In the genomic region with DNA sequence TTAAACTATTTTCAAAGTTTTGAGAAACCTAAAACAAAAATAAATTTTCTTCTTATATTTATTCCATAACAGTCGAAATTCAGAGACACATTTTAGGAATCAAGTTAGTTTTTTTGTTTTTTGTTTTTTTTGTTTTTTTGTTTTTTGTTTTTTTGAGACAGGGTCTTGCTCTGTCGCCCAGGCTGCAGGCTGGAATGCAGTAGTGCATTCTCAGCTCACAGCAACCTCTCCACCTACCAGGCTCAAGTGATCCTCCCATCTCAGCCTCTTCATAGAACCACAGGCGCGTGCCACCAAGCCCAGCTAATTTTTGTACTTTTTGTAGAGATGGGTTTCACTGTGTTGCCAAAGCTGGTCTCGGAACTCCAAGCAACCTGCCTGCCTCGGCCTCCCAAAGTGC, we compare ENCODE assay signal across 21 cellular contexts. TPM values are rescaled to one million over a fixed set of nuclear protein-coding genes. Genes with fewer than 3 reads are reported as not detected.
DNase-seq lines count a peak whose midpoint lies in the region; ATAC-seq, FAIRE-seq and TF ChIP-seq lines count a peak whose summit lies in the region.
"Had no signal": no experiment of that assay in that cellular context is flagged by ENCODE, and none has a peak within 500 bp of the region (broad histone marks: within the 10 kb centered on the region; RNA-seq: fewer than 3 reads in every experiment).

No MANE protein-coding gene starts in this region.

- peaks cover 7% of the 10 kb centered on the region for H3K79me1 ChIP-seq in mesenchymal stem cell (replicated peaks; ENCODE audit: low read length, poor library complexity, severe bottlenecking)

- no peaks in the 10 kb centered on the region for H4K20me1 ChIP-seq in K562 (replicated peaks; ENCODE audit: control insufficient read depth, insufficient read depth, low read length)

- H3K79me2 ChIP-seq in K562 (ENCODE audit: control insufficient read depth, insufficient read depth, low read length) = no peaks in the 10 kb centered on the region; the same call in 2 of the 3 replicates

- no peaks in the 10 kb centered on the region for H3K9me3 ChIP-seq in K562 (replicated peaks; ENCODE audit: control insufficient read depth, insufficient read depth, low read depth, low read length)
- no peaks in the 10 kb centered on the region for H3K9me3 ChIP-seq in kidney (ENCODE audit: control insufficient read depth in 1 of 2, low read length in 2 of 2)
- H3K9me3 ChIP-seq in mesenchymal stem cell (ENCODE audit: control insufficient read depth, low read length) = no peaks in the 10 kb centered on the region
- H3K9me3 ChIP-seq: BLaER1, Caco-2 had no signal

- H2BK15ac ChIP-seq in mesenchymal stem cell (ENCODE audit: low read depth, poor library complexity, severe bottlenecking) = no peak overlapping the region

- H2BK120ac ChIP-seq in mesenchymal stem cell (ENCODE audit: low read depth, low read length) = no peak overlapping the region

- TF ChIP-seq POLR2A in K562 (conservative IDR thresholded peaks at IDR 0.05) = no peak

- no peak overlapping the region for H3K23ac ChIP-seq in mesenchymal stem cell (ENCODE audit: low read length in 2 of 2)

- intact Hi-C loops in K562 (cut with micrococcal nuclease) (no loop called here), kidney (cut with DNase I) (no loop called here)

- CTCF ChIA-PET in K562 (lab: Yijun Ruan, JAX; ENCODE audit: low intra/inter-chr PET ratio) = no interaction called here

- H3K18ac ChIP-seq in mesenchymal stem cell (ENCODE audit: low read depth in 1 of 2, low read length in 2 of 2) = no peak overlapping the region

- no TSS peak for BruUV-seq in K562 (replicated peaks; lab: Mats Ljungman, UMichigan)

- no peak overlapping the region for H3K4ac ChIP-seq in mesenchymal stem cell (ENCODE audit: low read depth in 1 of 2, low read length in 2 of 2)

- POLR2A ChIA-PET in K562 (lab: Yijun Ruan, JAX) = no interaction called here

- no peak for TF ChIP-seq EP300 in K562 (IDR thresholded peaks at IDR 0.05; ENCODE audit: low read length)

- DNase-seq in K562 (ENCODE audit: extremely low read depth in 1 of 4, low spot score in 3 of 4) (no peak), kidney (no peak), mesenchymal stem cell (no peak), hypothalamus (lab: John Stamatoyannopoulos, UW) (no peak)
- DNase-seq: 8988T; Caco-2; CD4-positive, CD25-positive, alpha-beta regulatory T cell; CD8-positive, alpha-beta T cell; DMS153; DND-41; GDM1; GOT3; HCEC 1CT had no signal

- in situ Hi-C loops in K562 (cut with MboI) = no loop called here

- WGBS in K562 (ENCODE audit: insufficient coverage, low coverage, missing lambda C conversion rate) = 89% methylated on average over 4 of the region's 6 CpGs
- WGBS in mesenchymal stem cell = 100% methylated on average over 2 of the region's 6 CpGs

- H3K9ac ChIP-seq in K562 (ENCODE audit: insufficient read depth in 1 of 2, low read depth in 2 of 2, low read length in 2 of 2) (no peak overlapping the region), kidney (ENCODE audit: low read length in 2 of 2) (no peak overlapping the region), mesenchymal stem cell (ENCODE audit: low read length) (no peak overlapping the region)
- H3K9ac ChIP-seq: BLaER1 had no signal

- H3K14ac ChIP-seq in mesenchymal stem cell (ENCODE audit: low read length in 2 of 2) = no peak overlapping the region

- H3K4me1 ChIP-seq in K562 (replicated peaks in 1 of 2; ENCODE audit: control insufficient read depth in 2 of 2, insufficient read depth in 2 of 2, low read length in 2 of 2) = no peaks in the 10 kb centered on the region; a peak in 1 of 5 replicates
- H3K4me1 ChIP-seq in kidney (ENCODE audit: control insufficient read depth in 1 of 2, insufficient read depth in 1 of 2, low read depth in 1 of 2, low read length in 2 of 2) = no peaks in the 10 kb centered on the region
- peaks cover 3% of the 10 kb centered on the region for H3K4me1 ChIP-seq in mesenchymal stem cell (ENCODE audit: control insufficient read depth, insufficient read depth, low read depth, low read length)
- H3K4me1 ChIP-seq: BLaER1, Caco-2 had no signal

- TF ChIP-seq CTCF in K562 (IDR thresholded peaks at IDR 0.05 in 2 of 3, conservative IDR thresholded peaks at IDR 0.05 in 1 of 3; ENCODE audit: insufficient read depth in 2 of 3, low read depth in 1 of 3, low read length in 3 of 3) (no peak), kidney (IDR thresholded peaks at IDR 0.05; ENCODE audit: borderline replicate concordance, extremely low read depth, insufficient read depth) (no peak)

- H2AK5ac ChIP-seq in mesenchymal stem cell (ENCODE audit: low read length, severe bottlenecking) = no peak overlapping the region

- H4K91ac ChIP-seq in mesenchymal stem cell (ENCODE audit: low read length) = no peak overlapping the region

- no peak for TF ChIP-seq RAD21 in K562 (CRISPR knock-in tag; conservative IDR thresholded peaks at IDR 0.05 in 1 of 2, IDR thresholded peaks at IDR 0.05 in 1 of 2)

- H3K36me3 ChIP-seq in K562 (ENCODE audit: control insufficient read depth, insufficient read depth, low read length) (peaks cover 58% of the 10 kb centered on the region), kidney (ENCODE audit: control insufficient read depth in 1 of 2, insufficient read depth in 2 of 2, low read length in 2 of 2) (no peaks in the 10 kb centered on the region), mesenchymal stem cell (ENCODE audit: control insufficient read depth in 1 of 2, insufficient read depth in 2 of 2, low read depth in 1 of 2, low read length in 2 of 2) (peaks cover 0 to 11% of the 10 kb centered on the region in 2 experiments)

- H3K27ac ChIP-seq in K562 (ENCODE audit: extremely low read depth, low read depth, low read length) (no peak overlapping the region), kidney (ENCODE audit: low read depth in 2 of 2, low read length in 2 of 2) (no peak overlapping the region), mesenchymal stem cell (ENCODE audit: low read length, poor library complexity, severe bottlenecking) (no peak overlapping the region)
- H3K27ac ChIP-seq: BLaER1, C4-2B had no signal

- peak; percentile 89 for FAIRE-seq in A204.1 (lab: Jason Lieb, UNC)
- FAIRE-seq in G401.6 (lab: Jason Lieb, UNC) = peak; percentile 76
- FAIRE-seq in K562 (lab: Jason Lieb, UNC) = no peak
- FAIRE-seq in kidney (lab: Jason Lieb, UNC) = peak; percentile 8
- FAIRE-seq: GM12878, GM18507, H54 had no signal

- no peak for ATAC-seq in K562
- ATAC-seq in HG02840 (IDR thresholded peaks at IDR 0.05; ENCODE audit: low FRiP score, unreplicated experiment) = no peak
- ATAC-seq: CD8-positive, alpha-beta T cell; GM12878 had no signal

- H3K4me3 ChIP-seq in K562 (no peak overlapping the region), kidney (ENCODE audit: low read length in 2 of 2) (no peak overlapping the region), mesenchymal stem cell (ENCODE audit: insufficient read depth in 1 of 2, low read depth in 1 of 2, low read length in 2 of 2) (no peak overlapping the region)
- H3K4me3 ChIP-seq: BLaER1, GM12878 had no signal

- H3K9me1 ChIP-seq in K562 (ENCODE audit: control insufficient read depth, insufficient read depth, low read length) = no peaks in the 10 kb centered on the region

- H3K27me3 ChIP-seq in K562 (ENCODE audit: control insufficient read depth in 2 of 2, insufficient read depth in 2 of 2, low read length in 2 of 2) (no peaks in the 10 kb centered on the region), mesenchymal stem cell (ENCODE audit: control insufficient read depth in 1 of 2, insufficient read depth in 1 of 2, low read length in 2 of 2) (no peaks in the 10 kb centered on the region)
- H3K27me3 ChIP-seq: BLaER1 had no signal

- no peak overlapping the region for H2BK12ac ChIP-seq in mesenchymal stem cell (ENCODE audit: low read length in 2 of 2)

- no peak overlapping the region for H3K4me2 ChIP-seq in K562 (ENCODE audit: insufficient read depth, low read length)
- H3K4me2 ChIP-seq in mesenchymal stem cell (ENCODE audit: low read length, poor library complexity, severe bottlenecking) = no peak overlapping the region
- H3K4me2 ChIP-seq: BLaER1 had no signal

- no peak overlapping the region for H2AFZ ChIP-seq in K562 (ENCODE audit: low read depth, low read length)
- H2AFZ ChIP-seq in mesenchymal stem cell (ENCODE audit: low read depth, low read length) = no peak overlapping the region

- H2BK5ac ChIP-seq in mesenchymal stem cell (ENCODE audit: low read depth, low read length, poor library complexity, severe bottlenecking) = no peak overlapping the region

- H4K8ac ChIP-seq in mesenchymal stem cell (ENCODE audit: low read length) = no peak overlapping the region

RNA-seq across cellular contexts. Expression of a gene that starts 18.5 kb away (rescaled TPM):
- 3.6 and 4.2 TPM in 2 replicates for total RNA-seq in K562 (2011; cell fraction: chromatin; rRNA removed; ENCODE audit: low replicate concordance)
- 4.7 and 5.5 TPM in 2 replicates for total RNA-seq in K562 (2011; cell fraction: nucleolus; rRNA removed)
- total RNA-seq in K562 (2011; cell fraction: nucleoplasm; rRNA removed) = 3.3 and 3.6 TPM in 2 replicates
- 14.6 and 14.7 TPM in 2 replicates for total RNA-seq in K562 (2014; rRNA removed)
- 11.1 and 12.5 TPM in 2 replicates for total RNA-seq in K562 (2014; rRNA removed; fragmentation: Illumina TruSeq; extraction: Trizol)
- total RNA-seq in K562 (2015; rRNA removed; fragmentation: Illumina TruSeq; extraction: Trizol) = 10.6 and 11.2 TPM in 2 replicates
- total RNA-seq in K562 (2021) = 11.0 and 11.7 TPM in 2 replicates
- polyA plus RNA-seq in K562 (2011; rRNA removed) = 7.8 and 10.3 TPM in 2 replicates
- 3.9 and 6.6 TPM in 2 replicates for polyA plus RNA-seq in K562 (2011; cell fraction: cytosol; rRNA removed)
- 2.7 and 3.3 TPM in 2 replicates for polyA plus RNA-seq in K562 (2011; cell fraction: nucleus; rRNA removed)
- 6.7 and 8.7 TPM in 2 replicates for polyA plus RNA-seq in K562 (2012)
- polyA plus RNA-seq in K562 (2014; fragmentation: Illumina TruSeq; extraction: Trizol) = 11.2 and 11.4 TPM in 2 replicates
- polyA plus RNA-seq in K562 (2014; fragmentation: Nextera tagmentation; extraction: Ambion mirVana) = 1 to 10 TPM; 2.4 to 4.0 TPM
- polyA plus RNA-seq in K562 (2014; rRNA removed) = 12.0 and 13.9 TPM in 2 replicates
- polyA minus RNA-seq in K562 (2011; rRNA and poly(A)+ RNA removed) = 4.6 and 5.2 TPM in 2 replicates
- polyA minus RNA-seq in K562 (2011; cell fraction: cytosol; rRNA and poly(A)+ RNA removed) = 3.2 and 3.5 TPM in 2 replicates
- polyA minus RNA-seq in K562 (2011; cell fraction: nucleus; rRNA and poly(A)+ RNA removed) = 2.8 and 3.4 TPM in 2 replicates
- total RNA-seq in kidney = 7.7 TPM
- polyA plus RNA-seq in kidney (ENCODE audit: insufficient read depth, low read depth, low replicate concordance) = 6.9 TPM
- 5.2 TPM for polyA plus RNA-seq in mesenchymal stem cell (2013, experiment 1 of 2)
- 6.0 TPM for polyA plus RNA-seq in mesenchymal stem cell (2013, experiment 2 of 2)

RNA-seq across cellular contexts. Expression of a gene that starts 32.9 kb away (rescaled TPM):
- total RNA-seq in K562 (2011; cell fraction: chromatin; rRNA removed; ENCODE audit: low replicate concordance) = 18.8 and 20.9 TPM in 2 replicates
- 27.7 and 29.3 TPM in 2 replicates for total RNA-seq in K562 (2011; cell fraction: nucleolus; rRNA removed)
- total RNA-seq in K562 (2011; cell fraction: nucleoplasm; rRNA removed) = 23.7 and 24.6 TPM in 2 replicates
- total RNA-seq in K562 (2014; rRNA removed) (29.7 and 30.2 TPM in 2 replicates), K562 (2014; rRNA removed; fragmentation: Illumina TruSeq; extraction: Trizol) (24.9 and 26.9 TPM in 2 replicates), K562 (2015; rRNA removed; fragmentation: Illumina TruSeq; extraction: Trizol) (30.7 and 31.0 TPM in 2 replicates), K562 (2021) (32.3 and 33.3 TPM in 2 replicates), kidney (31.8 TPM)
- polyA plus RNA-seq in K562 (2011; rRNA removed) (14.0 and 19.2 TPM in 2 replicates), K562 (2014; fragmentation: Illumina TruSeq; extraction: Trizol) (20.4 and 24.4 TPM in 2 replicates), K562 (2014; fragmentation: Nextera tagmentation; extraction: Ambion mirVana) (under 1 TPM in 1 of 2 experiments, not detected in 1; 0.03 TPM), K562 (2014; rRNA removed) (18.8 and 20.9 TPM in 2 replicates), kidney (ENCODE audit: insufficient read depth, low read depth, low replicate concordance) (11.9 TPM)
- polyA plus RNA-seq in K562 (2011; cell fraction: cytosol; rRNA removed) = 12.4 and 16.7 TPM in 2 replicates
- polyA plus RNA-seq in K562 (2011; cell fraction: nucleus; rRNA removed) = 8.5 and 8.7 TPM in 2 replicates
- 11.9 and 21.0 TPM in 2 replicates for polyA plus RNA-seq in K562 (2012)
- polyA minus RNA-seq in K562 (2011; rRNA and poly(A)+ RNA removed) = 23.8 and 24.6 TPM in 2 replicates
- polyA minus RNA-seq in K562 (2011; cell fraction: cytosol; rRNA and poly(A)+ RNA removed) = 12.2 and 13.4 TPM in 2 replicates
- polyA minus RNA-seq in K562 (2011; cell fraction: nucleus; rRNA and poly(A)+ RNA removed) = 7.8 and 15.9 TPM in 2 replicates
- polyA plus RNA-seq in mesenchymal stem cell (2013, experiment 1 of 2) = 43.8 TPM
- 46.2 TPM for polyA plus RNA-seq in mesenchymal stem cell (2013, experiment 2 of 2)

RNA-seq across cellular contexts. Expression of a gene that starts 33.1 kb away (rescaled TPM):
- 16.2 and 23.7 TPM in 2 replicates for total RNA-seq in K562 (2011; cell fraction: chromatin; rRNA removed; ENCODE audit: low replicate concordance)
- 13.3 and 18.2 TPM in 2 replicates for total RNA-seq in K562 (2011; cell fraction: nucleolus; rRNA removed)
- total RNA-seq in K562 (2011; cell fraction: nucleoplasm; rRNA removed) = 29.0 and 31.3 TPM in 2 replicates
- total RNA-seq in K562 (2014; rRNA removed) = 270 and 365 TPM in 2 replicates
- 358 and 392 TPM in 2 replicates for total RNA-seq in K562 (2014; rRNA removed; fragmentation: Illumina TruSeq; extraction: Trizol)
- 329 and 335 TPM in 2 replicates for total RNA-seq in K562 (2015; rRNA removed; fragmentation: Illumina TruSeq; extraction: Trizol)
- total RNA-seq in K562 (2021) = 139 and 146 TPM in 2 replicates
- polyA plus RNA-seq in K562 (2011; rRNA removed) = 131 and 189 TPM in 2 replicates
- 41.7 and 104 TPM in 2 replicates for polyA plus RNA-seq in K562 (2011; cell fraction: cytosol; rRNA removed)
- 25.6 and 49.4 TPM in 2 replicates for polyA plus RNA-seq in K562 (2011; cell fraction: nucleus; rRNA removed)
- 211 and 413 TPM in 2 replicates for polyA plus RNA-seq in K562 (2012)
- polyA plus RNA-seq in K562 (2014; fragmentation: Illumina TruSeq; extraction: Trizol) = 360 and 378 TPM in 2 replicates
- 100 to 1,000 TPM; 625 to 674 TPM for polyA plus RNA-seq in K562 (2014; fragmentation: Nextera tagmentation; extraction: Ambion mirVana)
- 354 and 366 TPM in 2 replicates for polyA plus RNA-seq in K562 (2014; rRNA removed)
- polyA minus RNA-seq in K562 (2011; rRNA and poly(A)+ RNA removed) = 220 and 225 TPM in 2 replicates
- polyA minus RNA-seq in K562 (2011; cell fraction: cytosol; rRNA and poly(A)+ RNA removed) = 38.2 and 45.7 TPM in 2 replicates
- polyA minus RNA-seq in K562 (2011; cell fraction: nucleus; rRNA and poly(A)+ RNA removed) = 7.0 and 20.1 TPM in 2 replicates
- 157 TPM for total RNA-seq in kidney
- polyA plus RNA-seq in kidney (ENCODE audit: insufficient read depth, low read depth, low replicate concordance) = 455 TPM
- polyA plus RNA-seq in mesenchymal stem cell (2013, experiment 1 of 2) = 729 TPM
- 715 TPM for polyA plus RNA-seq in mesenchymal stem cell (2013, experiment 2 of 2)

RNA-seq across cellular contexts. Expression of a gene that starts 34.5 kb away (rescaled TPM):
- total RNA-seq in K562 (2011; cell fraction: chromatin; rRNA removed; ENCODE audit: low replicate concordance) = 73.6 and 144 TPM in 2 replicates
- total RNA-seq in K562 (2011; cell fraction: nucleolus; rRNA removed) = 36.7 and 47.6 TPM in 2 replicates
- 69.2 and 76.6 TPM in 2 replicates for total RNA-seq in K562 (2011; cell fraction: nucleoplasm; rRNA removed)
- total RNA-seq in K562 (2014; rRNA removed) (30.7 and 32.2 TPM in 2 replicates), K562 (2014; rRNA removed; fragmentation: Illumina TruSeq; extraction: Trizol) (61.6 and 65.8 TPM in 2 replicates), K562 (2015; rRNA removed; fragmentation: Illumina TruSeq; extraction: Trizol) (49.7 and 54.6 TPM in 2 replicates), K562 (2021) (34.6 and 37.7 TPM in 2 replicates), kidney (2.6 TPM)
- polyA plus RNA-seq in K562 (2011; rRNA removed) (60.1 and 78.4 TPM in 2 replicates), K562 (2014; fragmentation: Illumina TruSeq; extraction: Trizol) (56.4 and 70.8 TPM in 2 replicates), K562 (2014; fragmentation: Nextera tagmentation; extraction: Ambion mirVana) (10 to 100 TPM; 53.8 to 55.4 TPM), K562 (2014; rRNA removed) (55.5 and 64.9 TPM in 2 replicates), kidney (ENCODE audit: insufficient read depth, low read depth, low replicate concordance) (0.58 TPM)
- polyA plus RNA-seq in K562 (2011; cell fraction: cytosol; rRNA removed) = 29.5 and 40.5 TPM in 2 replicates
- 57.2 and 73.1 TPM in 2 replicates for polyA plus RNA-seq in K562 (2011; cell fraction: nucleus; rRNA removed)
- polyA plus RNA-seq in K562 (2012) = 23.4 and 36.2 TPM in 2 replicates
- 52.4 and 56.8 TPM in 2 replicates for polyA minus RNA-seq in K562 (2011; rRNA and poly(A)+ RNA removed)
- polyA minus RNA-seq in K562 (2011; cell fraction: cytosol; rRNA and poly(A)+ RNA removed) = 10.1 and 12.4 TPM in 2 replicates
- polyA minus RNA-seq in K562 (2011; cell fraction: nucleus; rRNA and poly(A)+ RNA removed) = 29.9 and 36.2 TPM in 2 replicates
- polyA plus RNA-seq in mesenchymal stem cell (2013, experiment 1 of 2) = 4.0 TPM
- 4.6 TPM for polyA plus RNA-seq in mesenchymal stem cell (2013, experiment 2 of 2)

RNA-seq across cellular contexts. Expression of a gene that starts 39.4 kb away (rescaled TPM):
- 0.14 and 0.25 TPM in 2 replicates for total RNA-seq in K562 (2011; cell fraction: chromatin; rRNA removed; ENCODE audit: low replicate concordance)
- not detected in 2 replicates for total RNA-seq in K562 (2011; cell fraction: nucleolus; rRNA removed)
- total RNA-seq in K562 (2011; cell fraction: nucleoplasm; rRNA removed) = 0.15 and 0.31 TPM in 2 replicates
- 0.08 and 0.41 TPM in 2 replicates for total RNA-seq in K562 (2014; rRNA removed)
- total RNA-seq in K562 (2014; rRNA removed; fragmentation: Illumina TruSeq; extraction: Trizol) = 0.10 and 0.15 TPM in 2 replicates
- total RNA-seq in K562 (2015; rRNA removed; fragmentation: Illumina TruSeq; extraction: Trizol) = 0.11 and 0.19 TPM in 2 replicates
- 0.22 TPM in 2 replicates for total RNA-seq in K562 (2021)
- polyA plus RNA-seq in K562 (2011; rRNA removed) = 0.20 TPM in 2 replicates
- 0.09 TPM in 1 of 2 replicates, not detected in the other for polyA plus RNA-seq in K562 (2011; cell fraction: cytosol; rRNA removed)
- polyA plus RNA-seq in K562 (2011; cell fraction: nucleus; rRNA removed) = 0.20 and 0.27 TPM in 2 replicates
- 0.23 and 0.53 TPM in 2 replicates for polyA plus RNA-seq in K562 (2012)
- 0.18 and 0.19 TPM in 2 replicates for polyA plus RNA-seq in K562 (2014; fragmentation: Illumina TruSeq; extraction: Trizol)
- under 1 TPM; 0.08 to 0.20 TPM for polyA plus RNA-seq in K562 (2014; fragmentation: Nextera tagmentation; extraction: Ambion mirVana)
- polyA plus RNA-seq in K562 (2014; rRNA removed) = 0.11 and 0.34 TPM in 2 replicates
- polyA minus RNA-seq in K562 (2011; rRNA and poly(A)+ RNA removed) = 0.12 and 0.42 TPM in 2 replicates
- not detected in 2 replicates for polyA minus RNA-seq in K562 (2011; cell fraction: cytosol; rRNA and poly(A)+ RNA removed)
- polyA minus RNA-seq in K562 (2011; cell fraction: nucleus; rRNA and poly(A)+ RNA removed) = 0.40 TPM in 1 of 2 replicates, not detected in the other
- total RNA-seq in kidney = 8.4 TPM
- polyA plus RNA-seq in kidney (ENCODE audit: insufficient read depth, low read depth, low replicate concordance) = 2.3 TPM
- 0.70 TPM for polyA plus RNA-seq in mesenchymal stem cell (2013, experiment 1 of 2)
- polyA plus RNA-seq in mesenchymal stem cell (2013, experiment 2 of 2) = 0.84 TPM
